Comparison of ENCODE assay signal across 37 cellular contexts in the genomic region with DNA sequence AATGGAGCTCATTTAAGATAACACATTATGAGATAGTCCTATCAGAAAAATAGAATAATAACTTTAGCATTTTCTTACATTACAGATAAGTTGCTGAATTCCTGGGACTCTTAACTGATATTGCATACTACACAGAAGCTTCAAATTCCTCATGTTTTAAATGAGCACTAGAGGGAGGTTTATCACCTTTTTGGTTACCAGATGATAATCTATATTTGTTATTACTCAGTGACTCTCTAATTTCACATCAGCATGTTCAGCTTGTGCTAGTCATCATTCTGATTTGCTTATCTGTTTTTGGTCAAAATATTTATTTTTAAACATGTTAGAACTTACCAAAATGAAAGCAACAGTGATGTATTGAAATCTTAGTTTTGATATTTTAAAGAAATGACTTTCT. TPM values are rescaled to one million over a fixed set of nuclear protein-coding genes. Genes with fewer than 3 reads are reported as not detected.
"Had no signal": no experiment of that assay in that cellular context is flagged by ENCODE, and none has a peak within 500 bp of the region (broad histone marks: within the 10 kb centered on the region; RNA-seq: fewer than 3 reads in every experiment).

No MANE protein-coding gene starts in this region.

- H3K4me3 Mint-ChIP-seq: mesothelial cell of epicardium; naive B cell; natural killer cell; nephron progenitor cell; neural progenitor cell; stimulated activated memory B cell treated with anti-CD40 and anti-IgM and Interleukin-4, amounts not matched to agents 10 μg/mL and 1 μg/mL and 100 μg/mL, for 72 hours; stimulated activated naive CD8-positive, alpha-beta T cell treated with anti-CD3 and anti-CD28 coated beads, Interleukin-15, amount 100 ng/mL, for 72 hours; type B pancreatic cell had no signal

- H3K27me3 Mint-ChIP-seq: naive B cell; stimulated activated memory B cell treated with anti-CD40 and anti-IgM and Interleukin-4, amounts not matched to agents 10 μg/mL and 1 μg/mL and 100 μg/mL, for 72 hours; stimulated activated naive CD8-positive, alpha-beta T cell treated with anti-CD3 and anti-CD28 coated beads, Interleukin-15, amount 100 ng/mL, for 72 hours; type B pancreatic cell had no signal

- H2AFZ ChIP-seq: neural progenitor cell, parathyroid adenoma had no signal

- H3K4me3 ChIP-seq: left lung, lower lobe of right lung, neural progenitor cell, psoas muscle, right atrium auricular region, right lobe of liver, smooth muscle cell, tibial nerve, uterus had no signal

- H3K36me3 ChIP-seq: uterus had no signal

- H3K9me3 ChIP-seq: left lung, lower lobe of right lung, neutrophil, psoas muscle, right atrium auricular region, right lobe of liver, tibial nerve, uterus had no signal

- H3K27ac ChIP-seq: left lung, lower lobe of right lung, neutrophil, parathyroid adenoma, psoas muscle, right atrium auricular region, right lobe of liver, tibial nerve, uterus had no signal

- H3K4me1 Mint-ChIP-seq: mesothelial cell of epicardium; natural killer cell; nephron progenitor cell; neural progenitor cell; stimulated activated memory B cell treated with anti-CD40 and anti-IgM and Interleukin-4, amounts not matched to agents 10 μg/mL and 1 μg/mL and 100 μg/mL, for 72 hours; stimulated activated naive CD8-positive, alpha-beta T cell treated with anti-CD3 and anti-CD28 coated beads, Interleukin-15, amount 100 ng/mL, for 72 hours had no signal

- H3K4me1 ChIP-seq: left lung, lower lobe of right lung, neural progenitor cell, parathyroid adenoma, psoas muscle, right atrium auricular region, right lobe of liver, tibial nerve, uterus had no signal

- H3K4me2 ChIP-seq: neural progenitor cell, smooth muscle cell had no signal

- H3K9ac ChIP-seq: neural progenitor cell, parathyroid adenoma had no signal

- H3K79me2 ChIP-seq: parathyroid adenoma had no signal

- H3K9me3 Mint-ChIP-seq: naive B cell; natural killer cell; nephron progenitor cell; neural progenitor cell; stimulated activated memory B cell treated with anti-CD40 and anti-IgM and Interleukin-4, amounts not matched to agents 10 μg/mL and 1 μg/mL and 100 μg/mL, for 72 hours; stimulated activated naive CD8-positive, alpha-beta T cell treated with anti-CD3 and anti-CD28 coated beads, Interleukin-15, amount 100 ng/mL, for 72 hours; type B pancreatic cell had no signal

- H3K27me3 ChIP-seq: left lung, neural progenitor cell, neutrophil, right atrium auricular region, right lobe of liver, tibial nerve, uterus had no signal

- DNase-seq: kidney; left lung; lower lobe of right lung; mesendoderm; naive B cell; natural killer cell; nephron progenitor cell; occipital lobe; psoas muscle; right lobe of liver; stimulated activated CD4-positive, alpha-beta T cell treated with anti-CD3 and anti-CD28 coated beads, Interleukin-1b, Interleukin-23, amount 100 ng/mL, for 48 hours; stimulated activated CD4-positive, alpha-beta T cell treated with anti-CD3 and anti-CD28 coated beads, Interleukin-2, amount 100 ng/mL, for 48 hours; stimulated activated CD4-positive, alpha-beta T cell treated with anti-CD3 and anti-CD28 coated beads, Interleukin-4, amount 100 ng/mL, for 4 hours; stimulated activated CD8-positive, alpha-beta memory T cell treated with anti-CD3 and anti-CD28 coated beads, Interleukin-4, amount 100 ng/mL, for 48 hours; stimulated activated naive CD4-positive, alpha-beta T cell treated with Interleukin-2 at 50 U/mL for 16 hours; stimulated activated naive CD8-positive, alpha-beta T cell treated with anti-CD3 and anti-CD28 coated beads, Interleukin-15, amount 100 ng/mL, for 72 hours; substantia nigra; uterus had no signal

- H3K27ac Mint-ChIP-seq: mesothelial cell of epicardium; nephron progenitor cell; neural progenitor cell; stimulated activated memory B cell treated with anti-CD40 and anti-IgM and Interleukin-4, amounts not matched to agents 10 μg/mL and 1 μg/mL and 100 μg/mL, for 72 hours; stimulated activated naive CD8-positive, alpha-beta T cell treated with anti-CD3 and anti-CD28 coated beads, Interleukin-15, amount 100 ng/mL, for 72 hours; type B pancreatic cell had no signal

- ATAC-seq: left lung; lower lobe of right lung; natural killer cell; psoas muscle; right lobe of liver; stimulated activated memory B cell treated with anti-CD40 and anti-IgM and Interleukin-4, amounts not matched to agents 10 μg/mL and 1 μg/mL and 100 μg/mL, for 72 hours; stimulated activated naive CD8-positive, alpha-beta T cell treated with anti-CD3 and anti-CD28 coated beads, Interleukin-15, amount 100 ng/mL, for 72 hours had no signal

RNA-seq across cellular contexts. Expression of gene GJA10, which starts 20.5 kb away (rescaled TPM):
- total RNA-seq: kidney, left colon, left lung, liver, lower lobe of right lung, mesothelial cell of epicardium, mononuclear cell, natural killer cell, occipital lobe, osteocyte, posterior vena cava, psoas muscle, renal cortical epithelial cell, right atrium auricular region, right lobe of liver, skeletal muscle tissue, smooth muscle cell, temporal lobe, tibial nerve, ureter, uterus had no signal
- polyA plus RNA-seq: liver, psoas muscle, smooth muscle cell, thymus had no signal
